In the genomic region with DNA sequence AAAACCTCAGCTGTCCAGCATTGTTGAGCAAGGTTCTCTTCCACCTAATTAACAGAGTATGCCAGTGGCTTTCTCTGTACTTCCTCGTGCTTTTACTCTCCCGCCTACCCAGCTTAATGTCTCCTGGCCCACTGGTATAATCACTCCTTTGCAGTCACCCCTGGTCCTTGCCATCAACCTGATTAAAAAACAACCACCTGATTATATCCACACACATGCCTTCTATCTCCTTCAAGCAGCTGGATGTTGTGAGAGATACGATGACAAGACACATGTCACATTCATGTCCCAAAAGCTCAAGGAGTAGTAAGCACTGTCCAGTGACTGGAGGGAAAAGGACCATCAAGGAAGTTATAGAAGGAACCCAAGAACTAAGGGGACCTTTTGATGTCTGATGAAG, we compare ENCODE assay signal across 1 cellular context.
TF ChIP-seq lines count a peak whose summit lies in the region.

No MANE protein-coding gene starts in this region.

TF ChIP-seq in K562, 482 proteins besides CTCF, POLR2A, EP300 and RAD21 (continued from another document):
- TF ChIP-seq FOSL1 (tag; conservative IDR thresholded peaks at IDR 0.05) (0 out of 2 replicates have a peak, but pooled peaks have one; percentile 33), SRF (CRISPR knock-in tag; IDR thresholded peaks at IDR 0.05) (no peak), BHLHE40 (IDR thresholded peaks at IDR 0.05; ENCODE audit: low read length) (peak; percentile 35; the same call in 1 of the 2 replicates), SIN3A (IDR thresholded peaks at IDR 0.05; ENCODE audit: borderline replicate concordance in 2 of 2, control insufficient read depth in 1 of 2, low read depth in 2 of 2, low read length in 2 of 2) (no peak), GATAD2B (IDR thresholded peaks at IDR 0.05; ENCODE audit: borderline replicate concordance) (no peak), CBFA2T2 (conservative IDR thresholded peaks at IDR 0.05) (peak; percentile 92), ZNF707 (CRISPR knock-in tag; conservative IDR thresholded peaks at IDR 0.05) (no peak), SMARCE1 (IDR thresholded peaks at IDR 0.05) (0 out of 2 replicates have a peak, but pooled peaks have one; percentile 35), TRIM24 (IDR thresholded peaks at IDR 0.05) (peak; percentile 82 to 84; a peak in 3 of 4 replicates), MEIS2 (IDR thresholded peaks at IDR 0.05; ENCODE audit: partially characterized antibody) (peak; percentile 73), POLR3A (IDR thresholded peaks at IDR 0.05; ENCODE audit: borderline replicate concordance, extremely low read depth, insufficient read depth, insufficient read length) (no peak), MXI1 (IDR thresholded peaks at IDR 0.05; ENCODE audit: low read depth, low read length) (0 out of 2 replicates have a peak, but pooled peaks have one; percentile 26), CBX8 (IDR thresholded peaks at IDR 0.05; ENCODE audit: borderline replicate concordance, extremely low read depth, low read depth, low read length, poor library complexity, severe bottlenecking) (no peak), TCF3 (CRISPR knock-in tag; IDR thresholded peaks at IDR 0.05) (peak; percentile 52), CTBP1 (IDR thresholded peaks at IDR 0.05; ENCODE audit: borderline replicate concordance) (no peak), CBFA2T3 (IDR thresholded peaks at IDR 0.05) (peak; percentile 94), CHCHD3 (CRISPR knock-in tag; IDR thresholded peaks at IDR 0.05) (no peak), CC2D1A (IDR thresholded peaks at IDR 0.05) (peak; percentile 73; the same call in 1 of the 2 replicates), RCOR1 (IDR thresholded peaks at IDR 0.05; ENCODE audit: borderline replicate concordance in 1 of 2, low read depth in 2 of 2, low read length in 2 of 2) (0 out of 4 replicates have a peak, but pooled peaks of 1 of the 2 experiments have one; percentile 21), RFX7 (CRISPR knock-in tag; IDR thresholded peaks at IDR 0.05) (no peak), NFIC (IDR thresholded peaks at IDR 0.05) (peak; percentile 79), SMARCA4 (IDR thresholded peaks at IDR 0.05) (peak; percentile 83), CSDE1 (IDR thresholded peaks at IDR 0.05) (no peak)
- TF ChIP-seq, protein P1, sequence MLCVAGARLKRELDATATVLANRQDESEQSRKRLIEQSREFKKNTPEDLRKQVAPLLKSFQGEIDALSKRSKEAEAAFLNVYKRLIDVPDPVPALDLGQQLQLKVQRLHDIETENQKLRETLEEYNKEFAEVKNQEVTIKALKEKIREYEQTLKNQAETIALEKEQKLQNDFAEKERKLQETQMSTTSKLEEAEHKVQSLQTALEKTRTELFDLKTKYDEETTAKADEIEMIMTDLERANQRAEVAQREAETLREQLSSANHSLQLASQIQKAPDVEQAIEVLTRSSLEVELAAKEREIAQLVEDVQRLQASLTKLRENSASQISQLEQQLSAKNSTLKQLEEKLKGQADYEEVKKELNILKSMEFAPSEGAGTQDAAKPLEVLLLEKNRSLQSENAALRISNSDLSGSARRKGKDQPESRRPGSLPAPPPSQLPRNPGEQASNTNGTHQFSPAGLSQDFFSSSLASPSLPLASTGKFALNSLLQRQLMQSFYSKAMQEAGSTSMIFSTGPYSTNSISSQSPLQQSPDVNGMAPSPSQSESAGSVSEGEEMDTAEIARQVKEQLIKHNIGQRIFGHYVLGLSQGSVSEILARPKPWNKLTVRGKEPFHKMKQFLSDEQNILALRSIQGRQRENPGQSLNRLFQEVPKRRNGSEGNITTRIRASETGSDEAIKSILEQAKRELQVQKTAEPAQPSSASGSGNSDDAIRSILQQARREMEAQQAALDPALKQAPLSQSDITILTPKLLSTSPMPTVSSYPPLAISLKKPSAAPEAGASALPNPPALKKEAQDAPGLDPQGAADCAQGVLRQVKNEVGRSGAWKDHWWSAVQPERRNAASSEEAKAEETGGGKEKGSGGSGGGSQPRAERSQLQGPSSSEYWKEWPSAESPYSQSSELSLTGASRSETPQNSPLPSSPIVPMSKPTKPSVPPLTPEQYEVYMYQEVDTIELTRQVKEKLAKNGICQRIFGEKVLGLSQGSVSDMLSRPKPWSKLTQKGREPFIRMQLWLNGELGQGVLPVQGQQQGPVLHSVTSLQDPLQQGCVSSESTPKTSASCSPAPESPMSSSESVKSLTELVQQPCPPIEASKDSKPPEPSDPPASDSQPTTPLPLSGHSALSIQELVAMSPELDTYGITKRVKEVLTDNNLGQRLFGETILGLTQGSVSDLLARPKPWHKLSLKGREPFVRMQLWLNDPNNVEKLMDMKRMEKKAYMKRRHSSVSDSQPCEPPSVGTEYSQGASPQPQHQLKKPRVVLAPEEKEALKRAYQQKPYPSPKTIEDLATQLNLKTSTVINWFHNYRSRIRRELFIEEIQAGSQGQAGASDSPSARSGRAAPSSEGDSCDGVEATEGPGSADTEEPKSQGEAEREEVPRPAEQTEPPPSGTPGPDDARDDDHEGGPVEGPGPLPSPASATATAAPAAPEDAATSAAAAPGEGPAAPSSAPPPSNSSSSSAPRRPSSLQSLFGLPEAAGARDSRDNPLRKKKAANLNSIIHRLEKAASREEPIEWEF (CRISPR knock-in tag; IDR thresholded peaks at IDR 0.05) = no peak
- TF ChIP-seq, protein P2, sequence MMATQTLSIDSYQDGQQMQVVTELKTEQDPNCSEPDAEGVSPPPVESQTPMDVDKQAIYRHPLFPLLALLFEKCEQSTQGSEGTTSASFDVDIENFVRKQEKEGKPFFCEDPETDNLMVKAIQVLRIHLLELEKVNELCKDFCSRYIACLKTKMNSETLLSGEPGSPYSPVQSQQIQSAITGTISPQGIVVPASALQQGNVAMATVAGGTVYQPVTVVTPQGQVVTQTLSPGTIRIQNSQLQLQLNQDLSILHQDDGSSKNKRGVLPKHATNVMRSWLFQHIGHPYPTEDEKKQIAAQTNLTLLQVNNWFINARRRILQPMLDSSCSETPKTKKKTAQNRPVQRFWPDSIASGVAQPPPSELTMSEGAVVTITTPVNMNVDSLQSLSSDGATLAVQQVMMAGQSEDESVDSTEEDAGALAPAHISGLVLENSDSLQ (IDR thresholded peaks at IDR 0.05) = peak; percentile 47; the same call in 1 of the 2 replicates
- TF ChIP-seq, protein P3, sequence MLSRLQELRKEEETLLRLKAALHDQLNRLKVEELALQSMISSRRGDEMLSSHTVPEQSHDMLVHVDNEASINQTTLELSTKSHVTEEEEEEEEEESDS (CRISPR knock-in tag; IDR thresholded peaks at IDR 0.05) = no peak
- TF ChIP-seq, protein P4, sequence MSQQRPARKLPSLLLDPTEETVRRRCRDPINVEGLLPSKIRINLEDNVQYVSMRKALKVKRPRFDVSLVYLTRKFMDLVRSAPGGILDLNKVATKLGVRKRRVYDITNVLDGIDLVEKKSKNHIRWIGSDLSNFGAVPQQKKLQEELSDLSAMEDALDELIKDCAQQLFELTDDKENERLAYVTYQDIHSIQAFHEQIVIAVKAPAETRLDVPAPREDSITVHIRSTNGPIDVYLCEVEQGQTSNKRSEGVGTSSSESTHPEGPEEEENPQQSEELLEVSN (IDR thresholded peaks at IDR 0.05; ENCODE audit: borderline replicate concordance in 1 of 2, extremely low read depth in 1 of 2, insufficient read depth in 1 of 2, insufficient read length in 1 of 2, low read depth in 1 of 2, low read length in 1 of 2, poor library complexity in 1 of 2, severe bottlenecking in 1 of 2) = peak; percentile 17 to 53
- TF ChIP-seq, protein P5, sequence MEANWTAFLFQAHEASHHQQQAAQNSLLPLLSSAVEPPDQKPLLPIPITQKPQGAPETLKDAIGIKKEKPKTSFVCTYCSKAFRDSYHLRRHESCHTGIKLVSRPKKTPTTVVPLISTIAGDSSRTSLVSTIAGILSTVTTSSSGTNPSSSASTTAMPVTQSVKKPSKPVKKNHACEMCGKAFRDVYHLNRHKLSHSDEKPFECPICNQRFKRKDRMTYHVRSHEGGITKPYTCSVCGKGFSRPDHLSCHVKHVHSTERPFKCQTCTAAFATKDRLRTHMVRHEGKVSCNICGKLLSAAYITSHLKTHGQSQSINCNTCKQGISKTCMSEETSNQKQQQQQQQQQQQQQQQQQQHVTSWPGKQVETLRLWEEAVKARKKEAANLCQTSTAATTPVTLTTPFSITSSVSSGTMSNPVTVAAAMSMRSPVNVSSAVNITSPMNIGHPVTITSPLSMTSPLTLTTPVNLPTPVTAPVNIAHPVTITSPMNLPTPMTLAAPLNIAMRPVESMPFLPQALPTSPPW (CRISPR knock-in tag; IDR thresholded peaks at IDR 0.05) = peak; percentile 18; the same call in 1 of the 2 replicates
TF ChIP-seq in K562: peak in this region for 36.
